ENCODE assay signal across 8 cellular contexts in the genomic region with DNA sequence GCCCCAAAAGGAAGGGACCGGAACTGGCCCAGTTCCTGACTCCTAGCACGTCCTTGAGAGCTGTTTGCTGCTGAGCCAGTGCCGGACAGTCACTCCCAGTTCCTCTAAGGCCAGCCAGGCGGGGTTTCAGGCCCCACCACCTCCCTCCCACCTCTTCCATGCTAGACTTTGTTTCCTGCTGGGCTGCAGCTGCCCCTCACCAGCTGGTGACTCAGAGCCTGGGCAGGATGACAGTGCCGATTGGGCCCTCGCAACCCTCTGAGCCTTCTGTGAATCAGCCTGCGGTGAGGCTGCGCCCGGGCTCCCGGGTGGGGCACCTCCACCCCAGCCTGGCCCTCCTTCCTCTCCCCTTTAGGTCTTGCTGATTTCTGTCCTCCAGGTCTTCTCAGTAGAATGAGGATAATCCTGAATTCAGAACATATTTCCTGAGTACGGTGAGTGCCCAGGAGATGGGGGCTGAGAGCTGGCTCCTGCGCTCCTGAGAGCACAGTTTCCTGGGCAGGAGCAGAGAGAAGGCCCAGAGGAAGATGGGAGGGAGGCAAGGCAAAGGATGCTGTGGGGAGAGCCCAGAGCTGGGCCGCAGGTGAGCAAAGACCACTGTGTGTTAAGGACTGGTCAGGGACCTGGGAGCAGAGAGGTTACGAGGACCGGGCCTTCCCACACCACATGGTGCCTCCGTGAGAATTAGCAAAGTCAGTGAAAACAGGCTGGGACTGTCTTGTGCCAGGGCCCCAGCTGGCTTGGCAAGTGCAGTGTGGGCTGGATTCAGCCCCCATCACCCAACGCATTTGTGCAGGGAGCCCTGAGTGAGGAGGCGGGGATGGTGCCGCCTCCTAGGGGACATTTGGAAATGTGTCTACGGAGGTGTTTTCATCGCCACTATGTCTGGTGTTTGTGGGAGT. TPM values are rescaled to one million over a fixed set of nuclear protein-coding genes. Genes with fewer than 3 reads are reported as not detected.
DNase-seq lines count a peak whose midpoint lies in the region; ATAC-seq and TF ChIP-seq lines count a peak whose summit lies in the region.

No MANE protein-coding gene starts in this region.

- H3K4me1 ChIP-seq in mononuclear cell (ENCODE audit: insufficient read depth, low read length): peaks cover 83% of the 10 kb centered on the region

- no peaks in the 10 kb centered on the region for H3K27me3 ChIP-seq in mononuclear cell (ENCODE audit: insufficient read depth, low read length)

- peak; percentile 62 for ATAC-seq in HG03097 (IDR thresholded peaks at IDR 0.05; ENCODE audit: low FRiP score, unreplicated experiment)
- no peak for ATAC-seq in HG02759 (IDR thresholded peaks at IDR 0.05; ENCODE audit: unreplicated experiment)

- no peaks in the 10 kb centered on the region for H3K9me3 Mint-ChIP-seq in endothelial cell (ENCODE audit: unreplicated experiment)

- H3K4me3 ChIP-seq in AG10803 (ENCODE audit: low read length): peak overlapping the region; percentile 66
- peak overlapping the region; percentile 24 for H3K4me3 ChIP-seq in mononuclear cell (ENCODE audit: low read length)

- no peaks in the 10 kb centered on the region for H3K27me3 Mint-ChIP-seq in endothelial cell (ENCODE audit: unreplicated experiment)

- no peaks in the 10 kb centered on the region for H3K9me3 ChIP-seq in mononuclear cell (ENCODE audit: low read depth, low read length)

- H3K27ac Mint-ChIP-seq in endothelial cell (ENCODE audit: unreplicated experiment): peak overlapping the region; percentile 86

- H3K4me1 Mint-ChIP-seq in endothelial cell (ENCODE audit: unreplicated experiment): peaks cover 26% of the 10 kb centered on the region

- H3K4me3 Mint-ChIP-seq in endothelial cell (ENCODE audit: unreplicated experiment): peak overlapping the region; percentile 76

- peaks cover 5% of the 10 kb centered on the region for H3K36me3 Mint-ChIP-seq in endothelial cell (ENCODE audit: low read depth, unreplicated experiment)

- peak; percentile 98 for DNase-seq in AG10803 (ENCODE audit: low read depth)
- peak; percentile 98 for DNase-seq in NOMO-1 treated with DMSO at 0.1 percent for 48 hours (lab: John Stamatoyannopoulos, UW; ENCODE audit: unreplicated experiment)
- DNase-seq in activated T-cell treated with anti-CD3 and anti-CD28 coated beads for 1 hour (ENCODE audit: low read depth): peak; percentile 63
- DNase-seq in endothelial cell (ENCODE audit: low spot score): peak; percentile 80
- peak; percentile 57 for DNase-seq in stimulated activated CD8-positive, alpha-beta memory T cell treated with anti-CD3 and anti-CD28 coated beads, Interleukin-15, amount 100 ng/mL, for 1 hour (ENCODE audit: low read depth)

- peak; percentile 59 for TF ChIP-seq CTCF in AG10803 (conservative IDR thresholded peaks at IDR 0.05; ENCODE audit: low read length)
- TF ChIP-seq CTCF in endothelial cell (IDR thresholded peaks at IDR 0.05; ENCODE audit: unreplicated experiment): peak; percentile 36

RNA-seq across cellular contexts. Expression of a gene that starts 32.9 kb away (rescaled TPM):
- total RNA-seq in endothelial cell (ENCODE audit: unreplicated experiment): 113 TPM
- total RNA-seq in mononuclear cell: 2.0 TPM

Comparison
In these comparisons a context has a peak if more than half of its experiments do, and no peak if none do; other contexts are left out.
1. RNA of a gene that starts 32.9 kb away (total RNA-seq): 113 TPM in endothelial cell (single experiment); 2.0 TPM in mononuclear cell (single experiment); every median in the first group is over 10 times any median in the second.
2. Peak in every context shown above with its lines, with median percentiles within 50 percentile points of each other: DNase-seq.